In the genomic region with DNA sequence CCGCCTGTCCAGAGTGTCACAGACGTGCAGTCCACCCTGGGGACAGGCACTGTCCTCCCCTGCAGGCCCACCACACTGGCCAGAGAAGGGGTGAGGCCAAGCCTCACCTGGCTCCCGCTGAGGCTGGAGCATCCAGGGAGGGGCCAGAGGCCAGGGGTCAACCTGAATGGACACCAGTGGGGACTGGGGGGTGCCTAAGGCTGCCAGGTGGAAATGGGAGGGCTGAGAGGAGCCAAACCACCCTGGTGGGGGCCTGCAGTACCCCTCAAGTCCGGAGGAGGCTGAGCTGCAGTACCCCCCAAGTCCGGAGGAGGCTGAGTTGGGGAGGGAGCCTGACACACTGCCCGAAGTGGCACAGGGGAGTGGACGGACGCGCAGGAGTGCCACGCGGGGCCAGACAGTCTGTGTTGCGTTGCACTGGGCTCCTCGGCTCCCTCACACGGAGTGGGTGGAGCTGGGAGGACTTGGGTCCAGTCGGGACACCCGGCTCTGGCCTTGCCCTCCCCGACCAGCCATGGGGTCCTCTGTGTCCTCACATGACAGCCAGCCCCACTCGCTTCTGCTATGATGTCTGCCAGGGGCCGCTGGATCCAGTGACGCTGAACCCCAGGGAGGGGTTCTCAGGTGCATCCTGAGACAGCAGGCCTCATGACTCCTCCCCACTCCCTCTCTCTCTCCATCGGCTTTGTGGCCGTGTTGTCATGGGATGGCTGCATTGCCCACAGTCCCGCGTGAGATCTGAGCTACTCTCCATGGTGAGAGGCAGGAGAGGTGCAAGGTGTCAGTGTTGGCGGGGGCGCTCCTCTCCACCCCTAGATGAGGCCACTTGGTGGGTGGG, we compare ENCODE assay signal across 1 cellular context.
TF ChIP-seq lines count a peak whose summit lies in the region.

No MANE protein-coding gene starts in this region.

TF ChIP-seq in WTC11, 78 proteins besides CTCF, POLR2A, EP300 and RAD21 (continued from another document):
- TF ChIP-seq RORB (CRISPR knock-in tag; IDR thresholded peaks at IDR 0.05) (no peak), MLX (CRISPR knock-in tag; IDR thresholded peaks at IDR 0.05) (no peak), SMAD4 (CRISPR knock-in tag; IDR thresholded peaks at IDR 0.05) (no peak), ZNF423 (CRISPR knock-in tag; IDR thresholded peaks at IDR 0.05) (no peak), GTF2I (CRISPR knock-in tag; conservative IDR thresholded peaks at IDR 0.05) (no peak), HMGXB4 (CRISPR knock-in tag; IDR thresholded peaks at IDR 0.05) (no peak), SMAD3 (CRISPR knock-in tag; IDR thresholded peaks at IDR 0.05; ENCODE audit: borderline replicate concordance) (no peak), TEAD4 (CRISPR knock-in tag; IDR thresholded peaks at IDR 0.05) (no peak), JUN (CRISPR knock-in tag; IDR thresholded peaks at IDR 0.05) (no peak)
- TF ChIP-seq, protein P1, sequence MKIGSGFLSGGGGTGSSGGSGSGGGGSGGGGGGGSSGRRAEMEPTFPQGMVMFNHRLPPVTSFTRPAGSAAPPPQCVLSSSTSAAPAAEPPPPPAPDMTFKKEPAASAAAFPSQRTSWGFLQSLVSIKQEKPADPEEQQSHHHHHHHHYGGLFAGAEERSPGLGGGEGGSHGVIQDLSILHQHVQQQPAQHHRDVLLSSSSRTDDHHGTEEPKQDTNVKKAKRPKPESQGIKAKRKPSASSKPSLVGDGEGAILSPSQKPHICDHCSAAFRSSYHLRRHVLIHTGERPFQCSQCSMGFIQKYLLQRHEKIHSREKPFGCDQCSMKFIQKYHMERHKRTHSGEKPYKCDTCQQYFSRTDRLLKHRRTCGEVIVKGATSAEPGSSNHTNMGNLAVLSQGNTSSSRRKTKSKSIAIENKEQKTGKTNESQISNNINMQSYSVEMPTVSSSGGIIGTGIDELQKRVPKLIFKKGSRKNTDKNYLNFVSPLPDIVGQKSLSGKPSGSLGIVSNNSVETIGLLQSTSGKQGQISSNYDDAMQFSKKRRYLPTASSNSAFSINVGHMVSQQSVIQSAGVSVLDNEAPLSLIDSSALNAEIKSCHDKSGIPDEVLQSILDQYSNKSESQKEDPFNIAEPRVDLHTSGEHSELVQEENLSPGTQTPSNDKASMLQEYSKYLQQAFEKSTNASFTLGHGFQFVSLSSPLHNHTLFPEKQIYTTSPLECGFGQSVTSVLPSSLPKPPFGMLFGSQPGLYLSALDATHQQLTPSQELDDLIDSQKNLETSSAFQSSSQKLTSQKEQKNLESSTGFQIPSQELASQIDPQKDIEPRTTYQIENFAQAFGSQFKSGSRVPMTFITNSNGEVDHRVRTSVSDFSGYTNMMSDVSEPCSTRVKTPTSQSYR (CRISPR knock-in tag; IDR thresholded peaks at IDR 0.05), result no peak
- TF ChIP-seq, protein P2, sequence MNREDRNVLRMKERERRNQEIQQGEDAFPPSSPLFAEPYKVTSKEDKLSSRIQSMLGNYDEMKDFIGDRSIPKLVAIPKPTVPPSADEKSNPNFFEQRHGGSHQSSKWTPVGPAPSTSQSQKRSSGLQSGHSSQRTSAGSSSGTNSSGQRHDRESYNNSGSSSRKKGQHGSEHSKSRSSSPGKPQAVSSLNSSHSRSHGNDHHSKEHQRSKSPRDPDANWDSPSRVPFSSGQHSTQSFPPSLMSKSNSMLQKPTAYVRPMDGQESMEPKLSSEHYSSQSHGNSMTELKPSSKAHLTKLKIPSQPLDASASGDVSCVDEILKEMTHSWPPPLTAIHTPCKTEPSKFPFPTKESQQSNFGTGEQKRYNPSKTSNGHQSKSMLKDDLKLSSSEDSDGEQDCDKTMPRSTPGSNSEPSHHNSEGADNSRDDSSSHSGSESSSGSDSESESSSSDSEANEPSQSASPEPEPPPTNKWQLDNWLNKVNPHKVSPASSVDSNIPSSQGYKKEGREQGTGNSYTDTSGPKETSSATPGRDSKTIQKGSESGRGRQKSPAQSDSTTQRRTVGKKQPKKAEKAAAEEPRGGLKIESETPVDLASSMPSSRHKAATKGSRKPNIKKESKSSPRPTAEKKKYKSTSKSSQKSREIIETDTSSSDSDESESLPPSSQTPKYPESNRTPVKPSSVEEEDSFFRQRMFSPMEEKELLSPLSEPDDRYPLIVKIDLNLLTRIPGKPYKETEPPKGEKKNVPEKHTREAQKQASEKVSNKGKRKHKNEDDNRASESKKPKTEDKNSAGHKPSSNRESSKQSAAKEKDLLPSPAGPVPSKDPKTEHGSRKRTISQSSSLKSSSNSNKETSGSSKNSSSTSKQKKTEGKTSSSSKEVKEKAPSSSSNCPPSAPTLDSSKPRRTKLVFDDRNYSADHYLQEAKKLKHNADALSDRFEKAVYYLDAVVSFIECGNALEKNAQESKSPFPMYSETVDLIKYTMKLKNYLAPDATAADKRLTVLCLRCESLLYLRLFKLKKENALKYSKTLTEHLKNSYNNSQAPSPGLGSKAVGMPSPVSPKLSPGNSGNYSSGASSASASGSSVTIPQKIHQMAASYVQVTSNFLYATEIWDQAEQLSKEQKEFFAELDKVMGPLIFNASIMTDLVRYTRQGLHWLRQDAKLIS (CRISPR knock-in tag; IDR thresholded peaks at IDR 0.05; ENCODE audit: borderline replicate concordance), result no peak
